ENCODE assay signal across 8 cellular contexts in genomic region chr15:65829150-65829764, GRCh38. TPM values are rescaled to one million over a fixed set of nuclear protein-coding genes. Genes with fewer than 3 reads are reported as not detected.
DNase-seq lines count a peak whose midpoint lies in the region; ATAC-seq, FAIRE-seq and TF ChIP-seq lines count a peak whose summit lies in the region.

No MANE protein-coding gene starts in this region.

- H3K27me3 Mint-ChIP-seq in activated T-cell treated with anti-CD3 and anti-CD28 coated beads, Interleukin-2, amount 50 U/mL, for 72 hours (ENCODE audit: low read depth): no peaks in the 10 kb centered on the region

- H3K9me3 ChIP-seq in tibial artery: no peaks in the 10 kb centered on the region

- H3K36me3 Mint-ChIP-seq in activated T-cell treated with anti-CD3 and anti-CD28 coated beads, Interleukin-2, amount 50 U/mL, for 72 hours (ENCODE audit: insufficient read depth in 2 of 2): no peaks in the 10 kb centered on the region

- intact Hi-C loops in tibial artery (cut with DNase I; ENCODE audit: low total_unique reads): no loop called here

- H3K36me3 ChIP-seq in tibial artery: no peaks in the 10 kb centered on the region

- H3K4me1 ChIP-seq in tibial artery: peaks cover 0 to 29% (median 21%) of the 10 kb centered on the region in 4 donors

- no peaks in the 10 kb centered on the region for H3K27me3 ChIP-seq in tibial artery

- no peak overlapping the region for H3K4me3 ChIP-seq in Jurkat, Clone E6-1 (ENCODE audit: low read length)
- H3K4me3 ChIP-seq in tibial artery: no peak overlapping the region

- FAIRE-seq in islet of Langerhans (lab: Jason Lieb, UNC): peak; percentile 33

- peak overlapping the region; percentile 47 to 74 for H3K4me3 Mint-ChIP-seq in activated T-cell treated with anti-CD3 and anti-CD28 coated beads, Interleukin-2, amount 50 U/mL, for 72 hours

- peak in 1 of 2 experiments; percentile 15 for TF ChIP-seq CTCF in tibial artery (IDR thresholded peaks at IDR 0.05)

- H3K9me3 Mint-ChIP-seq in activated T-cell treated with anti-CD3 and anti-CD28 coated beads, Interleukin-2, amount 50 U/mL, for 72 hours: no peaks in the 10 kb centered on the region

- DNase-seq in SIG-M5 treated with dmso at 0.1 percent for 504 hours (lab: John Stamatoyannopoulos, UW; ENCODE audit: unreplicated experiment) (peak; percentile 29), SIG-M5 (lab: John Stamatoyannopoulos, UW) (no peak), NCI-H2029 (lab: John Stamatoyannopoulos, UW) (no peak), tibial artery (no peak)
- peak; percentile 40 for DNase-seq in Jurkat, Clone E6-1 (ENCODE audit: low read depth, low spot score)
- no peak for DNase-seq in activated T-cell treated with anti-CD3 and anti-CD28 coated beads, Interleukin-2, amount 50 U/mL, for 72 hours

- H3K4me1 Mint-ChIP-seq in activated T-cell treated with anti-CD3 and anti-CD28 coated beads, Interleukin-2, amount 50 U/mL, for 72 hours (ENCODE audit: low read depth): peaks cover 63% of the 10 kb centered on the region

- H3K27ac Mint-ChIP-seq in activated T-cell treated with anti-CD3 and anti-CD28 coated beads, Interleukin-2, amount 50 U/mL, for 72 hours: peak overlapping the region; percentile 91

- no peak overlapping the region for H3K27ac ChIP-seq in tibial artery

- ATAC-seq in activated T-cell treated with anti-CD3 and anti-CD28 coated beads, Interleukin-2, amount 50 U/mL, for 72 hours (replicated peaks in 1 of 2): peak in 1 of 2 donors; percentile 38
- no peak for ATAC-seq in GM18873 (IDR thresholded peaks at IDR 0.05; ENCODE audit: low FRiP score, unreplicated experiment)

RNA-seq across cellular contexts. Expression of gene DENND4A, which starts 37.2 kb away (rescaled TPM):
- 14.8 TPM for polyA plus RNA-seq in Jurkat, Clone E6-1 (2012; ENCODE audit: insufficient read depth, insufficient read length)
- total RNA-seq in activated T-cell treated with anti-CD3 and anti-CD28 coated beads, Interleukin-2, amount 50 U/mL, for 72 hours: 10 to 100 TPM; 56.7 to 59.3 TPM

RNA-seq across cellular contexts. Expression of gene RAB11A, which starts 40.0 kb away (rescaled TPM):
- polyA plus RNA-seq in Jurkat, Clone E6-1 (2012; ENCODE audit: insufficient read depth, insufficient read length): 233 TPM
- 100 to 1,000 TPM; 137 to 145 TPM for total RNA-seq in activated T-cell treated with anti-CD3 and anti-CD28 coated beads, Interleukin-2, amount 50 U/mL, for 72 hours

Comparison
In these comparisons a context has a peak if more than half of its experiments do, and no peak if none do; other contexts are left out.
1. DNase-seq: peak in SIG-M5 treated with dmso at 0.1 percent for 504 hours (single experiment) and Jurkat, Clone E6-1 (single experiment); none in SIG-M5 (single experiment), activated T-cell treated with anti-CD3 and anti-CD28 coated beads, Interleukin-2, amount 50 U/mL, for 72 hours (0 of 2), NCI-H2029 (single experiment) and tibial artery (0 of 2).